23 cellular contexts compared by ENCODE assay signal in the genomic region with DNA sequence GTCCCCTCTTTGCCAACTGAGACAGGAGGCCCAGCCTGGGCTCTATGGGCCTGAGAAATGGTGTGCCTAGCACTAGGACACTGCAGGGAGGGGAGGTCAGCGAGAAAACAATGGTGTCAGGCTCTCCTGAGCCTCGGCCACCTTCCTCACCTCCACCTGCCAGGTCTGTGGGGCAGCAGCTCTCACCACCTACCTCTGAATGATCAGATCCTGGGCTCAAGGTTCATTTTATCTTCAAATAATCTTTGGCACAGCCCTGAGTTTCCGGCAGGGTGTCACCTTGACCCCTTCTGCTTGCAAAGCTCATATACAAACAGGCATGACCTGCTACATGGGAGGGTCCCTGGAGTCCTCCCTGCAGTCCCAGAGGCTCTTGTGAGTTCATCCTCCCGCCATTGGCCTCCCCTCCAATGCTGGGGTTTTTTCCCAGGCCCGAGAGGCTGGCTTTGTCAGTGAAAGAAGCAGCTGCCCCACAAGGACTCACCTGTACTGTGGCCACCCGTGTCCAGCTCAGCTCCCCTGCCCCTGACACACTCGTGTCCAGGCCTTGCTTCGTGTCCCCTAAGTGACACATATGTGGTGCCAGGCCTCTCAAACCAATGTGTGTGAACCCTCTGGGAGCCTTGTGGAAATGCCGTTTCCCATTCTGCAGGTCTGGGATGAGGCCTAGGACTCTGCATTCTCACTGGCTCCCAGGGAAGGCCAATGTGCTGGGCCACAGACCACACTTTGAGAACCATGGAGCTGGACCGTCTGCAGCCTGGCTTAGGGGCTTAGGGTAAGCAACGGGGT.
DNase-seq lines count a peak whose midpoint lies in the region; ATAC-seq and TF ChIP-seq lines count a peak whose summit lies in the region.
"Had no signal": no experiment of that assay in that cellular context is flagged by ENCODE, and none has a peak within 500 bp of the region (broad histone marks: within the 10 kb centered on the region; RNA-seq: fewer than 3 reads in every experiment).

No MANE protein-coding gene starts in this region.

- no peak overlapping the region for H4K91ac ChIP-seq in neuronal stem cell (ENCODE audit: low read depth, low read length, poor library complexity)

- H3K27me3 ChIP-seq in neuronal stem cell (ENCODE audit: control insufficient read depth in 3 of 3, insufficient read depth in 3 of 3, low read depth in 1 of 3, low read length in 3 of 3) = peaks cover 0 to 15% (median 0%) of the 10 kb centered on the region in 3 experiments
- no peaks in the 10 kb centered on the region for H3K27me3 ChIP-seq in gastroesophageal sphincter

- intact Hi-C loops in Right ventricle myocardium inferior (cut with DNase I) (no loop called here), cardiac septum (cut with DNase I) (no loop called here), left colon (cut with DNase I, micrococcal nuclease) (no loop called here)

- ATAC-seq in Right ventricle myocardium inferior = no peak
- peak; percentile 75 for ATAC-seq in left colon
- ATAC-seq in gastroesophageal sphincter = no peak
- ATAC-seq: GM12878 had no signal

- peak overlapping the region; percentile 65 for H3K18ac ChIP-seq in neuronal stem cell (ENCODE audit: low read length)

- TF ChIP-seq POLR2A in gastroesophageal sphincter (IDR thresholded peaks at IDR 0.05) = no peak

- H3K9me3 ChIP-seq in neuronal stem cell (replicated peaks in 1 of 2; ENCODE audit: control insufficient read depth in 2 of 2, insufficient read depth in 1 of 2, low read depth in 1 of 2, low read length in 2 of 2) (peaks cover 0 to 3% of the 10 kb centered on the region in 2 donors), gastroesophageal sphincter (no peaks in the 10 kb centered on the region)
- H3K9me3 ChIP-seq: HAP-1 had no signal

- H3K4me3 ChIP-seq in neuronal stem cell (ENCODE audit: low read length in 2 of 2) = no peak overlapping the region
- no peak overlapping the region for H3K4me3 ChIP-seq in gastroesophageal sphincter
- H3K4me3 ChIP-seq: GM12878, GM23248, HAP-1, PC-9 had no signal

- no CpG with 5 or more reads among the region's 11 CpGs for WGBS in neuronal stem cell (ENCODE audit: extremely low coverage in 2 of 2, insufficient read length in 2 of 2, insufficient replicate concordance in 1 of 2), 2 donors
- WGBS in gastroesophageal sphincter (ENCODE audit: low coverage in 1 of 2), 2 donors = 82 to 90% methylated on average over 2 of the region's 11 CpGs

- no peak overlapping the region for H4K8ac ChIP-seq in neuronal stem cell (ENCODE audit: low read depth, low read length)

- no peak for TF ChIP-seq CTCF in gastroesophageal sphincter (IDR thresholded peaks at IDR 0.05)

- H3K4me1 ChIP-seq in neuronal stem cell (ENCODE audit: control insufficient read depth in 2 of 2, insufficient read depth in 1 of 2, low read depth in 1 of 2, low read length in 2 of 2) = peaks cover 15 to 52% of the 10 kb centered on the region in 2 donors
- peaks cover 0 to 55% (median 11%) of the 10 kb centered on the region in 3 donors for H3K4me1 ChIP-seq in gastroesophageal sphincter

- peak overlapping the region; percentile 49 for H3K14ac ChIP-seq in neuronal stem cell (ENCODE audit: low read length)

- no peak overlapping the region for H2AK5ac ChIP-seq in neuronal stem cell (ENCODE audit: low read depth, low read length)

- no peak overlapping the region for H2BK120ac ChIP-seq in neuronal stem cell (ENCODE audit: low read depth, low read length)

- H3K23ac ChIP-seq in neuronal stem cell (ENCODE audit: low read depth, low read length, poor library complexity) = peak overlapping the region; percentile 43

- H3K9ac ChIP-seq in neuronal stem cell (ENCODE audit: low read depth, low read length, poor library complexity) = peak overlapping the region; percentile 9
- H3K9ac ChIP-seq: GM23248 had no signal

- H2BK12ac ChIP-seq in neuronal stem cell (ENCODE audit: low read length) = no peak overlapping the region

- H2AFZ ChIP-seq in neuronal stem cell (ENCODE audit: low read length) = no peak overlapping the region
- H2AFZ ChIP-seq: GM23248, PC-9 had no signal

- DNase-seq in Right ventricle myocardium inferior (ENCODE audit: missing footprints) = peak; percentile 33
- no peak for DNase-seq in cardiac septum (ENCODE audit: low spot score)
- no peak for DNase-seq in left colon
- DNase-seq in neuronal stem cell (ENCODE audit: low spot score) = no peak
- no peak for DNase-seq in amygdala (lab: John Stamatoyannopoulos, UW)
- DNase-seq in NCI-H146 (lab: John Stamatoyannopoulos, UW) = no peak
- no peak for DNase-seq in NOMO-1 (lab: John Stamatoyannopoulos, UW; ENCODE audit: unreplicated experiment in 2 of 2)
- DNase-seq: CD4-positive, alpha-beta memory T cell; DMS153; GF-D8; GM23248; KBM-7; NCI-H1105 treated with DMSO at 0.1 percent for 48 hours; NCI-H187; NCI-H2107; NCI-H510A treated with DMSO at 0.1 percent for 48 hours; NCI-H774; PC-9 had no signal

- no peak overlapping the region for H2BK15ac ChIP-seq in neuronal stem cell (ENCODE audit: low read length)

- no peak overlapping the region for H3K4ac ChIP-seq in neuronal stem cell (ENCODE audit: low read length)

- TF ChIP-seq EP300 in gastroesophageal sphincter (IDR thresholded peaks at IDR 0.05) = no peak

- H3K36me3 ChIP-seq in neuronal stem cell (replicated peaks in 1 of 2; ENCODE audit: control insufficient read depth in 2 of 2, insufficient read depth in 2 of 2, low read length in 2 of 2) (no peaks in the 10 kb centered on the region), gastroesophageal sphincter (no peaks in the 10 kb centered on the region)
- H3K36me3 ChIP-seq: HAP-1 had no signal

- H2BK5ac ChIP-seq in neuronal stem cell (ENCODE audit: low read length) = peak overlapping the region; percentile 42

- H3K79me1 ChIP-seq in neuronal stem cell (ENCODE audit: low read depth, low read length) = no peaks in the 10 kb centered on the region

- H3K27ac ChIP-seq in neuronal stem cell (replicated peaks; ENCODE audit: low read length) (no peak overlapping the region), gastroesophageal sphincter (no peak overlapping the region)
- H3K27ac ChIP-seq: 22Rv1, GM23248, PC-9, RWPE1 had no signal

- no peak overlapping the region for H3K4me2 ChIP-seq in neuronal stem cell (ENCODE audit: insufficient read depth, low read length, poor library complexity, severe bottlenecking)
- H3K4me2 ChIP-seq: PC-9 had no signal
